19 cellular contexts compared by ENCODE assay signal in the genomic region with DNA sequence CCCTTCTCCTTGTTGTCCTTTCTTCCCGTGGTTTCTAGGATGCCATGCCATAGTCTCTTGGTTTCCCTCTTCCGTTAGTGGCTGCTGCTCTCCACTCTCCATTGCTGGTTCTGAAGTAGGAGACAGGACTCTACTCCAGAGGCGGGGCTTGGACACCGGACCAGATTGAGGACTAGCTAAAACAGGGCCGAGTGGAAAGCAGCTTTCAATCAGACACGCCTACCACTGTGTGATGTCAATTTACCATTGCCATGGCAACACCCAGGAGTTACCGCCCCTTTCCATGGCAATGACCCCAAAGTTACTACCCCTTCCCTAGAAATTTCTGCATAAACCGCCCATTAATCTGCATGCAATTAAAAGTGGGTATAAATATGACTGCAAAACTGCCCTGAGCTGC.
A peak's percentile ranks its signal among the peaks of the same experiment; 100 is the strongest.
DNase-seq lines count a peak whose midpoint lies in the region; ATAC-seq and TF ChIP-seq lines count a peak whose summit lies in the region.
"Had no signal": no experiment of that assay in that cellular context is flagged by ENCODE, and none has a peak within 500 bp of the region (broad histone marks: within the 10 kb centered on the region; RNA-seq: fewer than 3 reads in every experiment).

No MANE protein-coding gene starts in this region.

- H3K9ac ChIP-seq in SK-N-SH: no peak overlapping the region
- H3K9ac ChIP-seq: BLaER1 treated with 17β-estradiol and CSF1 and Interleukin-3, amounts not matched to agents 10 nM and 100 nM had no signal

- intact Hi-C loops in Panc1 (cut with micrococcal nuclease; ENCODE audit: unreplicated experiment): loop anchor here (10.0 kb wide), 1 partner anchor 353 kb away; no protein-coding TSS in a partner anchor
- intact Hi-C loops in stomach (cut with DNase I; ENCODE audit: low total_unique reads): no loop called here

- no peak overlapping the region for H2AFZ ChIP-seq in SK-N-SH (ENCODE audit: low read depth)

- H3F3A ChIP-seq in SK-N-SH (replicated peaks; ENCODE audit: insufficient read depth): no peaks in the 10 kb centered on the region

- H3K9me3 ChIP-seq in SK-N-SH: no peaks in the 10 kb centered on the region
- H3K9me3 ChIP-seq in Panc1 (ENCODE audit: control insufficient read depth, insufficient read depth, low read depth, low read length): no peaks in the 10 kb centered on the region
- H3K9me3 ChIP-seq in stomach: no peaks in the 10 kb centered on the region
- H3K9me3 ChIP-seq: ascending aorta; BLaER1 treated with 17β-estradiol and CSF1 and Interleukin-3, amounts not matched to agents 10 nM and 100 nM; MG63; SJCRH30 had no signal

- TF ChIP-seq CTCF in SK-N-SH (IDR thresholded peaks at IDR 0.05) (no peak), Panc1 (IDR thresholded peaks at IDR 0.05) (no peak), fibroblast of villous mesenchyme (IDR thresholded peaks at IDR 0.05; ENCODE audit: insufficient read depth, low read depth, low read length) (no peak), stomach (IDR thresholded peaks at IDR 0.05) (no peak)

- BruUV-seq in Panc1 (replicated peaks; lab: Mats Ljungman, UMichigan): no TSS peak

- no peak for TF ChIP-seq EP300 in SK-N-SH (IDR thresholded peaks at IDR 0.05; ENCODE audit: borderline replicate concordance in 1 of 2, low read depth in 1 of 2, low read length in 1 of 2)
- no peak for TF ChIP-seq EP300 in stomach (IDR thresholded peaks at IDR 0.05)

- DNase-seq in SK-N-SH: no peak
- DNase-seq in Panc1 (ENCODE audit: low read depth, low spot score): no peak
- DNase-seq in fibroblast of villous mesenchyme (ENCODE audit: low read depth): no peak
- DNase-seq in stomach: no peak
- no peak for DNase-seq in activated T-cell treated with anti-CD3 and anti-CD28 coated beads, Interleukin-2, amount 50 U/mL, for 48 hours
- no peak for DNase-seq in T-helper 2 cell
- DNase-seq: activated CD4-positive, alpha-beta memory T cell treated with anti-CD3 and anti-CD28 coated beads, Interleukin-2, amount 10 ng/mL, durations not matched to agents 7 days and 5 days; activated CD4-positive, CD25-positive, alpha-beta regulatory T cell; activated naive CD4-positive, alpha-beta T cell treated with anti-CD3 and anti-CD28 coated beads, Interleukin-2, amount 10 ng/mL, durations not matched to agents 7 days and 5 days; endodermal cell; immature natural killer cell; MG63; NCI-H1436 treated with DMSO at 0.1 percent for 48 hours; occipital lobe; SJCRH30 had no signal

- H3K4me1 ChIP-seq in SK-N-SH (ENCODE audit: control insufficient read depth in 1 of 2, insufficient read depth in 2 of 2, low read depth in 1 of 2, low read length in 1 of 2): no peaks in the 10 kb centered on the region
- H3K4me1 ChIP-seq in Panc1 (ENCODE audit: control insufficient read depth, insufficient read depth, low read length): no peaks in the 10 kb centered on the region
- peaks cover 0 to 6% (median 0%) of the 10 kb centered on the region in 4 donors for H3K4me1 ChIP-seq in stomach
- H3K4me1 ChIP-seq: ascending aorta; BLaER1 treated with 17β-estradiol and CSF1 and Interleukin-3, amounts not matched to agents 10 nM and 100 nM; SJCRH30 had no signal

- in situ Hi-C loops in Panc1 (cut with HindIII; ENCODE audit: low pct_unique_long_range_greater_than_20kb, low sequenced_read_pairs): no loop called here

- CTCF ChIA-PET in SK-N-SH (lab: Yijun Ruan, JAX) (interaction anchor here (2.4 kb wide), 1 partner anchor 356 kb away, joined by 10 read pairs; no protein-coding TSS in a partner anchor), Panc1 (lab: Charles Lee) (no interaction called here)

- H3K27ac ChIP-seq in SK-N-SH (ENCODE audit: low read depth in 2 of 2, low read length in 1 of 2) (no peak overlapping the region), Panc1 (ENCODE audit: low read length) (no peak overlapping the region), stomach (no peak overlapping the region)
- H3K27ac ChIP-seq: ascending aorta; BLaER1 treated with 17β-estradiol and CSF1 and Interleukin-3, amounts not matched to agents 10 nM and 100 nM; SJCRH30 had no signal

- no peaks in the 10 kb centered on the region for H4K20me1 ChIP-seq in SK-N-SH (ENCODE audit: insufficient read depth)

- WGBS in SK-N-SH (ENCODE audit: low lambda C conversion rate): 31% methylated on average over 6 of the region's 8 CpGs
- 33 to 75% (median 63%) methylated on average over 1 to 8 of the region's 8 CpGs for WGBS in stomach, 5 donors

- no peak for ATAC-seq in SK-N-SH treated with all-trans-retinoic acid at 6 μM for 48 hours
- no peak for ATAC-seq in Panc1
- ATAC-seq in HG02642 (IDR thresholded peaks at IDR 0.05; ENCODE audit: poor library complexity, unreplicated experiment): no peak

- H3K36me3 ChIP-seq in SK-N-SH (replicated peaks in 1 of 2; ENCODE audit: control insufficient read depth in 1 of 2, insufficient read depth in 2 of 2, low read length in 1 of 2): no peaks in the 10 kb centered on the region
- H3K36me3 ChIP-seq in Panc1 (ENCODE audit: control insufficient read depth, insufficient read depth, low read length): no peaks in the 10 kb centered on the region
- H3K36me3 ChIP-seq in stomach: no peaks in the 10 kb centered on the region
- H3K36me3 ChIP-seq: ascending aorta; BLaER1 treated with 17β-estradiol and CSF1 and Interleukin-3, amounts not matched to agents 10 nM and 100 nM; MG63; SJCRH30 had no signal

- TF ChIP-seq POLR2A in stomach (IDR thresholded peaks at IDR 0.05): no peak

- no peaks in the 10 kb centered on the region for H3K79me2 ChIP-seq in SK-N-SH (ENCODE audit: insufficient read depth)

- H3K4me3 ChIP-seq in SK-N-SH (ENCODE audit: low read depth in 2 of 2, low read length in 1 of 2): peak overlapping the region in 1 of 2 experiments; percentile 51; a peak in 2 of 4 replicates
- H3K4me3 ChIP-seq in Panc1 (ENCODE audit: low read depth in 2 of 2, low read length in 2 of 2): peak overlapping the region; percentile 22 to 50; a peak in 3 of 4 replicates
- H3K4me3 ChIP-seq in fibroblast of villous mesenchyme (ENCODE audit: low read depth, low read length): peak overlapping the region; percentile 30
- peak overlapping the region in 3 of 4 donors; percentile 7 to 12 (median 9) for H3K4me3 ChIP-seq in stomach
- H3K4me3 ChIP-seq: ascending aorta; BLaER1 treated with 17β-estradiol and CSF1 and Interleukin-3, amounts not matched to agents 10 nM and 100 nM; MG63; SJCRH30 had no signal

- H3K4me2 ChIP-seq in SK-N-SH: peak overlapping the region; percentile 65; the same call in 1 of the 2 replicates

- POLR2A ChIA-PET in SK-N-SH (lab: Yijun Ruan, JAX): no interaction called here
- POLR2A ChIA-PET in Panc1 (lab: Charles Lee): no interaction called here

- H3K27me3 ChIP-seq in SK-N-SH (ENCODE audit: insufficient read depth) (no peaks in the 10 kb centered on the region; the same call in 1 of the 2 replicates), Panc1 (ENCODE audit: control insufficient read depth, insufficient read depth, low read length) (no peaks in the 10 kb centered on the region), stomach (no peaks in the 10 kb centered on the region)
- H3K27me3 ChIP-seq: ascending aorta, MG63, SJCRH30 had no signal

- no peak for TF ChIP-seq RAD21 in SK-N-SH (IDR thresholded peaks at IDR 0.05; ENCODE audit: low read length)

- no peaks in the 10 kb centered on the region for H3K9me2 ChIP-seq in SK-N-SH

TF ChIP-seq in SK-N-SH, 30 proteins besides CTCF, POLR2A, EP300 and RAD21 (continues in another document):
- TF ChIP-seq, protein P1, sequence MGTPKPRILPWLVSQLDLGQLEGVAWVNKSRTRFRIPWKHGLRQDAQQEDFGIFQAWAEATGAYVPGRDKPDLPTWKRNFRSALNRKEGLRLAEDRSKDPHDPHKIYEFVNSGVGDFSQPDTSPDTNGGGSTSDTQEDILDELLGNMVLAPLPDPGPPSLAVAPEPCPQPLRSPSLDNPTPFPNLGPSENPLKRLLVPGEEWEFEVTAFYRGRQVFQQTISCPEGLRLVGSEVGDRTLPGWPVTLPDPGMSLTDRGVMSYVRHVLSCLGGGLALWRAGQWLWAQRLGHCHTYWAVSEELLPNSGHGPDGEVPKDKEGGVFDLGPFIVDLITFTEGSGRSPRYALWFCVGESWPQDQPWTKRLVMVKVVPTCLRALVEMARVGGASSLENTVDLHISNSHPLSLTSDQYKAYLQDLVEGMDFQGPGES (IDR thresholded peaks at IDR 0.05; ENCODE audit: low read depth, low read length): no peak
- TF ChIP-seq, protein P2, sequence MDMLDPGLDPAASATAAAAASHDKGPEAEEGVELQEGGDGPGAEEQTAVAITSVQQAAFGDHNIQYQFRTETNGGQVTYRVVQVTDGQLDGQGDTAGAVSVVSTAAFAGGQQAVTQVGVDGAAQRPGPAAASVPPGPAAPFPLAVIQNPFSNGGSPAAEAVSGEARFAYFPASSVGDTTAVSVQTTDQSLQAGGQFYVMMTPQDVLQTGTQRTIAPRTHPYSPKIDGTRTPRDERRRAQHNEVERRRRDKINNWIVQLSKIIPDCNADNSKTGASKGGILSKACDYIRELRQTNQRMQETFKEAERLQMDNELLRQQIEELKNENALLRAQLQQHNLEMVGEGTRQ (IDR thresholded peaks at IDR 0.05; ENCODE audit: borderline replicate concordance, low read depth, low read length): no peak
- TF ChIP-seq RXRA (IDR thresholded peaks at IDR 0.05; ENCODE audit: borderline replicate concordance, low read depth): no peak

TF ChIP-seq in SK-N-SH treated with all-trans-retinoic acid at 6 μM for 48 hours, 23 proteins besides CTCF, POLR2A, EP300 and RAD21:
- no peak for TF ChIP-seq SNAI2 (CRISPR knock-in tag; IDR thresholded peaks at IDR 0.05)
- no peak for TF ChIP-seq ARNTL (CRISPR knock-in tag; IDR thresholded peaks at IDR 0.05; ENCODE audit: borderline replicate concordance, low read depth)
- TF ChIP-seq, protein P3, sequence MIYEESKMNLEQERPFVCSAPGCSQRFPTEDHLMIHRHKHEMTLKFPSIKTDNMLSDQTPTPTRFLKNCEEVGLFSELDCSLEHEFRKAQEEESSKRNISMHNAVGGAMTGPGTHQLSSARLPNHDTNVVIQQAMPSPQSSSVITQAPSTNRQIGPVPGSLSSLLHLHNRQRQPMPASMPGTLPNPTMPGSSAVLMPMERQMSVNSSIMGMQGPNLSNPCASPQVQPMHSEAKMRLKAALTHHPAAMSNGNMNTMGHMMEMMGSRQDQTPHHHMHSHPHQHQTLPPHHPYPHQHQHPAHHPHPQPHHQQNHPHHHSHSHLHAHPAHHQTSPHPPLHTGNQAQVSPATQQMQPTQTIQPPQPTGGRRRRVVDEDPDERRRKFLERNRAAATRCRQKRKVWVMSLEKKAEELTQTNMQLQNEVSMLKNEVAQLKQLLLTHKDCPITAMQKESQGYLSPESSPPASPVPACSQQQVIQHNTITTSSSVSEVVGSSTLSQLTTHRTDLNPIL (CRISPR knock-in tag; IDR thresholded peaks at IDR 0.05; ENCODE audit: low read depth): no peak
- no peak for TF ChIP-seq ZNF8 (CRISPR knock-in tag; IDR thresholded peaks at IDR 0.05)
TF ChIP-seq in SK-N-SH treated with all-trans-retinoic acid at 6 μM for 48 hours: peak in this region for 0.
